Comparison of ENCODE assay signal across 20 cellular contexts in the genomic region with DNA sequence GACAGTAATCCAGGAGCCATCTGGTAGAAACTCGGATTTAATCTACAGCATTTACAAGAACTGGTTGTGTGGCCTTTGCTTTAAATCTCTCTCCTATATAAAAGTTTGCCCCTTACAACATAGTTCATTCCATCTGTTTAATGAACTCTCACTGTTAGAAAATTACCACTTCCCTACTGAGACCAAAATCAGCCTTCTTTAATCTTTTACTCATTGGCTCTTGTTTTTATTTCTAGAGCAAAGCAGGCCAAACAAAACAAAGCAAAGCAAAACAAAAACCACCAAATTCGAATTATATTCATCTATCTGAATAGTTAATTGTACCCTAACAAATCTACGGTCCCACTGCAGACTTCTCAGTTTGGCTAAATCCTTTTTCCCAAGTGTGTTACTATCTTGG.
"Had no signal": no experiment of that assay in that cellular context is flagged by ENCODE, and none has a peak within 500 bp of the region (broad histone marks: within the 10 kb centered on the region; RNA-seq: fewer than 3 reads in every experiment).

No MANE protein-coding gene starts in this region.

- H3K27ac Mint-ChIP-seq: activated CD4-positive, alpha-beta memory T cell treated with anti-CD3 and anti-CD28 coated beads for 36 hours; activated T-cell treated with anti-CD3 and anti-CD28 coated beads, Interleukin-2, amount 50 U/mL, for 24 hours; naive B cell; type B pancreatic cell had no signal

- H3K9me3 ChIP-seq: adrenal gland, body of pancreas, colonic mucosa had no signal

- H3K4me1 ChIP-seq: adrenal gland, body of pancreas, colonic mucosa, esophagus squamous epithelium, foreskin keratinocyte, lower lobe of right lung, right atrium auricular region, suprapubic skin had no signal

- H3K36me3 Mint-ChIP-seq: activated CD4-positive, alpha-beta memory T cell treated with anti-CD3 and anti-CD28 coated beads for 36 hours; naive B cell had no signal

- H3K4me3 Mint-ChIP-seq: activated CD4-positive, alpha-beta memory T cell treated with anti-CD3 and anti-CD28 coated beads for 36 hours; activated T-cell treated with anti-CD3 and anti-CD28 coated beads, Interleukin-2, amount 50 U/mL, for 24 hours; naive B cell; type B pancreatic cell had no signal

- H3K27me3 Mint-ChIP-seq: activated CD4-positive, alpha-beta memory T cell treated with anti-CD3 and anti-CD28 coated beads for 36 hours; activated T-cell treated with anti-CD3 and anti-CD28 coated beads, Interleukin-2, amount 50 U/mL, for 24 hours; naive B cell; type B pancreatic cell had no signal

- H3K4me1 Mint-ChIP-seq: naive B cell had no signal

- H3K4me3 ChIP-seq: adrenal gland, body of pancreas, colonic mucosa, esophagus squamous epithelium, lower lobe of right lung, right atrium auricular region, suprapubic skin had no signal

- H3K27me3 ChIP-seq: adrenal gland, body of pancreas, colonic mucosa, esophagus squamous epithelium, foreskin keratinocyte, right atrium auricular region, suprapubic skin had no signal

- H3K36me3 ChIP-seq: adrenal gland, colonic mucosa, right atrium auricular region, suprapubic skin had no signal

- DNase-seq: activated CD4-positive, alpha-beta memory T cell treated with anti-CD3 and anti-CD28 coated beads for 36 hours; activated CD4-positive, alpha-beta T cell treated with anti-CD3 and anti-CD28 coated beads for 1 hour; activated naive CD4-positive, alpha-beta T cell treated with anti-CD3 and anti-CD28 coated beads, Interleukin-2, amount 50 U/mL, for 16 hours; activated T-cell treated with anti-CD3 and anti-CD28 coated beads, Interleukin-2, amount 50 U/mL, for 24 hours; adrenal gland; body of pancreas; caudate nucleus; colonic mucosa; esophagus squamous epithelium; foreskin keratinocyte; left cardiac atrium; lower lobe of right lung; naive B cell; small intestine; stimulated activated CD4-positive, alpha-beta T cell treated with anti-CD3 and anti-CD28 coated beads, Interleukin-4, amount 100 ng/mL, for 4 hours; stimulated activated CD8-positive, alpha-beta memory T cell treated with anti-CD3 and anti-CD28 coated beads, Interleukin-4, amount 100 ng/mL, for 48 hours; stimulated activated naive CD8-positive, alpha-beta T cell treated with anti-CD3 and anti-CD28 coated beads, Interleukin-15, Interleukin-2, amounts not matched to agents 100 U/mL and 50 U/mL, for 24 hours had no signal

- H3K27ac ChIP-seq: adrenal gland, body of pancreas, colonic mucosa, esophagus squamous epithelium, foreskin keratinocyte, lower lobe of right lung, right atrium auricular region, suprapubic skin had no signal
